In the genomic region with DNA sequence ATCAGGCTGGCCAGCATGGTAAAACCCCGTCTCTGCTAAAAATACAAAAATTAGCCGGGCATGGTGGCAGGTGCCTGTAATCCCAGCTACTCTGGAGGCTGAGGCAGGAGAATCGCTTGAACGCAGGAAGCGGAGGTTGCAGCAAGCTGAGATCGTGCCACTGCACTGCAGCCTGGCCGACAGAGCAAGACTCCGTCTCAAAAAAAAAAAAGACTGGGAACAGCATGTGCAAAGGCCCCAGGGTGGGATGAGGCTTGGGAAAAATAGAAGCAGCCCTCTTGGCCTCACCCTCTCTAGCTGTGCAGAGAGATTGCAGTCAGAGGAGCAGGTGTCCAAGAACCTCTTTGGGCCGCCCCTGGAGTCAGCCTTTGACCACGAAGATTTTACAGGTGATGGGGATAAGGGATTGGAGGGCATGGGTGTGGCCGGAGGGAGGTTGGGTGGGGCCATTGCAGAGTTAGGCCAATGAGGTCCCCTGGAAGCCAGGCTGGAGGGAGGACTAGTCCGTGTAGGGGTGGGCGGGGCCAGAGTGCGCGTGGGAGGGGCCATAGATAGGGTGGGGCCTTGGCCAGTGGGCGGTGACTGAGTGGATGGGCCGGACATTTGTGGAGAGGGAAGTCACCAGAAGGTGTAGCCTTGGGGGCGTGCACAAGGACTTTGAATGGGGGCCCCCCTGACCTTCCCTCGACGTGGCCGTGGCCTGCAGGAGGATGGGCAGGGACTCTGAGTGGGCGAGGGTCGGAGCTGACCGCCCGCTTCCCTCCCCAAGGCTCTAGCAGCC, we compare ENCODE assay signal across 9 cellular contexts. TPM values are rescaled to one million over a fixed set of nuclear protein-coding genes. Genes with fewer than 3 reads are reported as not detected.
DNase-seq lines count a peak whose midpoint lies in the region; ATAC-seq and TF ChIP-seq lines count a peak whose summit lies in the region.
"Had no signal": no experiment of that assay in that cellular context is flagged by ENCODE, and none has a peak within 500 bp of the region (broad histone marks: within the 10 kb centered on the region; RNA-seq: fewer than 3 reads in every experiment).

No MANE protein-coding gene starts in this region.

- no peaks in the 10 kb centered on the region for H3K27me3 ChIP-seq in endodermal cell (ENCODE audit: control insufficient read depth, insufficient read depth, low read length, poor library complexity, severe bottlenecking)

- H3K9me3 ChIP-seq in endodermal cell (ENCODE audit: control insufficient read depth, low read length): no peaks in the 10 kb centered on the region

- CTCF ChIA-PET in AG04449 (lab: Yijun Ruan, JAX): interaction anchor here (0.9 to 1.5 kb wide), 3 partner anchors 9 to 22 kb away, joined by 4 to 5 read pairs (median 5); no protein-coding TSS in a partner anchor

- no peak for TF ChIP-seq CTCF in AG04449 (IDR thresholded peaks at IDR 0.05; ENCODE audit: insufficient read depth, low read length, missing control alignments)
- no peak for TF ChIP-seq CTCF in HFF-Myc (IDR thresholded peaks at IDR 0.05; ENCODE audit: low read depth, low read length, missing control alignments)
- TF ChIP-seq CTCF in endodermal cell (conservative IDR thresholded peaks at IDR 0.05): no peak
- TF ChIP-seq CTCF in natural killer cell (IDR thresholded peaks at IDR 0.05): no peak

- POLR2A ChIA-PET in AG04449 (lab: Yijun Ruan, JAX): no interaction called here

- 40 to 65% methylated on average over 13 to 24 of the region's 25 CpGs for WGBS in endodermal cell (ENCODE audit: insufficient coverage in 1 of 2, insufficient read length in 1 of 2), 2 experiments

- no peak overlapping the region for H3K9ac ChIP-seq in endodermal cell (ENCODE audit: extremely low read depth, low read length, poor library complexity, severe bottlenecking)

- peaks cover 5% of the 10 kb centered on the region for H3K27me3 Mint-ChIP-seq in endodermal cell (ENCODE audit: insufficient read depth)
- H3K27me3 Mint-ChIP-seq in natural killer cell (ENCODE audit: low read depth in 2 of 2): no peaks in the 10 kb centered on the region
- H3K27me3 Mint-ChIP-seq: activated naive CD4-positive, alpha-beta T cell treated with anti-CD3 and anti-CD28 coated beads, Interleukin-2, amount 50 U/mL, for 24 hours had no signal

- no peaks in the 10 kb centered on the region for H3K4me1 Mint-ChIP-seq in endodermal cell
- peaks cover 7 to 17% of the 10 kb centered on the region in 2 donors for H3K4me1 Mint-ChIP-seq in natural killer cell

- no peaks in the 10 kb centered on the region for H3K36me3 ChIP-seq in endodermal cell (ENCODE audit: control insufficient read depth, insufficient read depth, low read length)

- H3K4me3 ChIP-seq in AG04449 (ENCODE audit: low read depth, low read length): peak overlapping the region; percentile 29
- peak overlapping the region; percentile 24 for H3K4me3 ChIP-seq in HFF-Myc (replicated peaks; ENCODE audit: low read depth, low read length)
- H3K4me3 ChIP-seq in endodermal cell (ENCODE audit: low read length): peak overlapping the region; percentile 62

- ATAC-seq in natural killer cell (peak; percentile 74 to 91 (median 80)), HG03045 (IDR thresholded peaks at IDR 0.05; ENCODE audit: unreplicated experiment) (no peak), GM21825 (IDR thresholded peaks at IDR 0.05; ENCODE audit: unreplicated experiment) (no peak)

- intact Hi-C loops in natural killer cell (cut with micrococcal nuclease): no loop called here

- no peaks in the 10 kb centered on the region for H3K4me1 ChIP-seq in endodermal cell (ENCODE audit: control insufficient read depth, insufficient read depth, low read length)

- DNase-seq in AG04449 (ENCODE audit: low read depth, low spot score) (no peak), HFF-Myc (ENCODE audit: extremely low read depth, low read depth) (no peak), UCSD-AML1 (lab: John Stamatoyannopoulos, UW; ENCODE audit: unreplicated experiment) (peak; percentile 69), endodermal cell (peak; percentile 99), natural killer cell (no peak), NCI-H2227 treated with DMSO at 0.1 percent for 48 hours (lab: John Stamatoyannopoulos, UW) (no peak)

- H3K27ac ChIP-seq in endodermal cell (ENCODE audit: low read depth, low read length): no peak overlapping the region

- H3K27ac Mint-ChIP-seq in endodermal cell (no peak overlapping the region), natural killer cell (no peak overlapping the region)

- H3K36me3 Mint-ChIP-seq in endodermal cell (ENCODE audit: low read depth) (peaks cover 3% of the 10 kb centered on the region), natural killer cell (no peaks in the 10 kb centered on the region)

- H3K4me3 Mint-ChIP-seq in endodermal cell (peak overlapping the region; percentile 52), natural killer cell (peak overlapping the region; percentile 55)
- H3K4me3 Mint-ChIP-seq: activated naive CD4-positive, alpha-beta T cell treated with anti-CD3 and anti-CD28 coated beads, Interleukin-2, amount 50 U/mL, for 24 hours had no signal

- H3K9me3 Mint-ChIP-seq in endodermal cell (no peaks in the 10 kb centered on the region), natural killer cell (no peaks in the 10 kb centered on the region)
- H3K9me3 Mint-ChIP-seq: activated naive CD4-positive, alpha-beta T cell treated with anti-CD3 and anti-CD28 coated beads, Interleukin-2, amount 50 U/mL, for 24 hours had no signal

RNA-seq across cellular contexts. Expression of gene B3GNT3, which starts 16.9 kb away (rescaled TPM):
- total RNA-seq in endodermal cell: 1 to 10 TPM in 1 of 2 donors, under 1 TPM in 1; 0.70 to 1.2 TPM
- 0.18 TPM for polyA plus RNA-seq in endodermal cell (2013, experiment 1 of 2)
- not detected for polyA plus RNA-seq in endodermal cell (2013, experiment 2 of 2)
- total RNA-seq in natural killer cell: not detected

RNA-seq across cellular contexts. Expression of gene FCHO1, which starts 26.8 kb away (rescaled TPM):
- total RNA-seq in endodermal cell (10 to 100 TPM in 1 of 2 donors, 1 to 10 TPM in 1; 8.5 to 10.2 TPM), natural killer cell (10 to 100 TPM; 56.1 to 67.7 (median 66.5) TPM)
- 18.8 TPM for polyA plus RNA-seq in endodermal cell (2013, experiment 1 of 2)
- polyA plus RNA-seq in endodermal cell (2013, experiment 2 of 2): 15.9 TPM

RNA-seq across cellular contexts. Expression of gene INSL3, which starts 43.3 kb away (rescaled TPM):
- under 1 TPM in 1 of 2 donors, not detected in 1; 0.80 TPM for total RNA-seq in endodermal cell
- not detected for polyA plus RNA-seq in endodermal cell (2013, experiment 1 of 2)
- not detected for polyA plus RNA-seq in endodermal cell (2013, experiment 2 of 2)
- total RNA-seq in natural killer cell: 1 to 10 TPM; 1.5 to 2.9 (median 1.7) TPM

RNA-seq across cellular contexts. Expression of gene MAP1S, which starts 58.8 kb away (rescaled TPM):
- 10 to 100 TPM; 90.2 to 96.7 TPM for total RNA-seq in endodermal cell
- 41.4 TPM for polyA plus RNA-seq in endodermal cell (2013, experiment 1 of 2)
- polyA plus RNA-seq in endodermal cell (2013, experiment 2 of 2): 38.1 TPM
- total RNA-seq in natural killer cell: 10 to 100 TPM; 41.0 to 59.4 (median 45.8) TPM

Comparison
In these comparisons a context has a peak if more than half of its experiments do, and no peak if none do; other contexts are left out.
1. DNase-seq: peak in UCSD-AML1 (single experiment) and endodermal cell (single experiment); none in AG04449 (single experiment), HFF-Myc (single experiment), natural killer cell (single experiment) and NCI-H2227 treated with DMSO at 0.1 percent for 48 hours (single experiment).
2. ATAC-seq: peak in natural killer cell (3 of 3); none in HG03045 (single experiment) and GM21825 (single experiment).
3. RNA of gene FCHO1, which starts 26.8 kb away (total RNA-seq): 56.1 to 67.7 TPM in natural killer cell; 8.5 to 10.2 TPM in endodermal cell; every median in the first group is over 4 times any median in the second.
4. Peak in every context shown above with its lines, with median percentiles within 50 percentile points of each other: H3K4me3 ChIP-seq.